ENCODE assay signal across 12 cellular contexts in the genomic region with DNA sequence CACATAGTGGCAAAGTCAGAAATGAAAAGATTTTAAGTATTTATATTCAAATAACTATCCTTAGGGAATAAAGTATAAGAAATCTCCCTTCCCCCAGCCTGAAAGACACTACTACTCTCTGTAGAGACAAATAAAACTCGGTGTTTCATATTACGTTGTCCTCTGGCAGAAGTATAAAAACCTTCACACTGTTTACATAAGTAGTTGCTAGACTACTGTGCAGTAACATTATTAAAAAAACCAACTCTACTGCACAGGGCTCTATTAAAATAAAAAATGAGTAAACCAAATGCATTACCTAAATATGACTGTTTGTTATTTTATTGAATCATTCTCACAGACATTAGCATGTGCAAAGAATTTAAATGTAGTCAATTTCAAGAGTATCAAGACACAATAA.
A peak's percentile ranks its signal among the peaks of the same experiment; 100 is the strongest.
DNase-seq lines count a peak whose midpoint lies in the region; ATAC-seq, FAIRE-seq and TF ChIP-seq lines count a peak whose summit lies in the region.
"Had no signal": no experiment of that assay in that cellular context is flagged by ENCODE, and none has a peak within 500 bp of the region (broad histone marks: within the 10 kb centered on the region; RNA-seq: fewer than 3 reads in every experiment).

No MANE protein-coding gene starts in this region.

- H3K4me3 Mint-ChIP-seq in type B pancreatic cell = no peak overlapping the region
- H3K4me3 Mint-ChIP-seq: activated naive CD8-positive, alpha-beta T cell treated with anti-CD3 and anti-CD28 coated beads, Interleukin-2, amount 10 ng/mL, durations not matched to agents 7 days and 5 days had no signal

- intact Hi-C loops in pancreas (cut with DNase I) = no loop called here

- ATAC-seq in RWPE2 (ENCODE audit: low read depth) (peak; percentile 38; the same call in 2 of the 3 replicates), pancreas (peak; percentile 92 to 97 (median 94)), HG02763 (IDR thresholded peaks at IDR 0.05; ENCODE audit: unreplicated experiment) (no peak)

- H3K9me3 Mint-ChIP-seq in type B pancreatic cell = no peaks in the 10 kb centered on the region
- H3K9me3 Mint-ChIP-seq: activated naive CD8-positive, alpha-beta T cell treated with anti-CD3 and anti-CD28 coated beads, Interleukin-2, amount 10 ng/mL, durations not matched to agents 7 days and 5 days had no signal

- H3K36me3 ChIP-seq in RWPE2 (ENCODE audit: low read depth) = peaks cover 80% of the 10 kb centered on the region
- H3K36me3 ChIP-seq in pancreas = peaks cover 0 to 6% (median 0%) of the 10 kb centered on the region in 3 donors

- H3K4me1 Mint-ChIP-seq in type B pancreatic cell (ENCODE audit: unreplicated experiment) = peaks cover 5% of the 10 kb centered on the region

- H3K4me1 ChIP-seq in RWPE2 (ENCODE audit: insufficient read depth, poor library complexity, severe bottlenecking) (peaks cover 4% of the 10 kb centered on the region), pancreas (peaks cover 6 to 19% (median 16%) of the 10 kb centered on the region in 3 donors)

- H3K27me3 ChIP-seq in RWPE2 (ENCODE audit: insufficient read depth, poor library complexity, severe bottlenecking) (no peaks in the 10 kb centered on the region), pancreas (no peaks in the 10 kb centered on the region)
- H3K27me3 ChIP-seq: transverse colon had no signal

- in situ Hi-C loops in G401 (cut with HindIII; ENCODE audit: low sequenced_read_pairs) = no loop called here

- no peak overlapping the region for H3K27ac Mint-ChIP-seq in type B pancreatic cell
- H3K27ac Mint-ChIP-seq: activated naive CD8-positive, alpha-beta T cell treated with anti-CD3 and anti-CD28 coated beads, Interleukin-2, amount 10 ng/mL, durations not matched to agents 7 days and 5 days had no signal

- FAIRE-seq in pancreas (lab: Jason Lieb, UNC) = peak; percentile 83

- peaks cover 11% of the 10 kb centered on the region for H3K36me3 Mint-ChIP-seq in type B pancreatic cell

- TF ChIP-seq CTCF in RWPE2 (IDR thresholded peaks at IDR 0.05; ENCODE audit: poor library complexity, severe bottlenecking) = no peak
- TF ChIP-seq CTCF in fibroblast of the aortic adventitia (IDR thresholded peaks at IDR 0.05; ENCODE audit: insufficient read depth, low read length) = no peak
- no peak for TF ChIP-seq CTCF in pancreas (IDR thresholded peaks at IDR 0.05)
- TF ChIP-seq CTCF in type B pancreatic cell (conservative IDR thresholded peaks at IDR 0.05) = no peak

- H3K27ac ChIP-seq in RWPE2 (ENCODE audit: poor library complexity, severe bottlenecking) = no peak overlapping the region
- no peak overlapping the region for H3K27ac ChIP-seq in pancreas

- H3K4me3 ChIP-seq in RWPE2 (ENCODE audit: severe bottlenecking) (no peak overlapping the region), fibroblast of the aortic adventitia (ENCODE audit: low read depth, low read length) (no peak overlapping the region), pancreas (no peak overlapping the region)
- H3K4me3 ChIP-seq: transverse colon had no signal

- DNase-seq in HCEC 1CT (peak; percentile 61), RWPE2 (ENCODE audit: low spot score) (no peak), fibroblast of the aortic adventitia (ENCODE audit: low read depth) (peak; percentile 37), pancreas (no peak), G401 (ENCODE audit: low spot score) (no peak), HPDE6-E6E7 (ENCODE audit: extremely low spot score) (no peak), type B pancreatic cell (ENCODE audit: extremely low spot score, unreplicated experiment) (no peak)
- DNase-seq: activated CD4-positive, alpha-beta T cell treated with anti-CD3 and anti-CD28 coated beads, Interleukin-2, amount 50 U/mL, for 4 hours; activated naive CD8-positive, alpha-beta T cell treated with anti-CD3 and anti-CD28 coated beads, Interleukin-2, amount 10 ng/mL, durations not matched to agents 7 days and 5 days; NCI-H748 treated with DMSO at 0.1 percent for 48 hours; transverse colon had no signal

- H3K9me3 ChIP-seq in RWPE2 (ENCODE audit: severe bottlenecking) (no peaks in the 10 kb centered on the region), pancreas (no peaks in the 10 kb centered on the region)
- H3K9me3 ChIP-seq: transverse colon had no signal

- H3K27me3 Mint-ChIP-seq in type B pancreatic cell = no peaks in the 10 kb centered on the region
- H3K27me3 Mint-ChIP-seq: activated naive CD8-positive, alpha-beta T cell treated with anti-CD3 and anti-CD28 coated beads, Interleukin-2, amount 10 ng/mL, durations not matched to agents 7 days and 5 days had no signal

- 8% methylated on average over 2 of the region's 2 CpGs for WGBS in pancreas, 2 donors

Comparison
In these comparisons a context has a peak if more than half of its experiments do, and no peak if none do; other contexts are left out.
1. DNase-seq: peak in HCEC 1CT (single experiment) and fibroblast of the aortic adventitia (single experiment); none in RWPE2 (single experiment), pancreas (0 of 6), G401 (single experiment), HPDE6-E6E7 (single experiment) and type B pancreatic cell (single experiment).